In the genomic region with DNA sequence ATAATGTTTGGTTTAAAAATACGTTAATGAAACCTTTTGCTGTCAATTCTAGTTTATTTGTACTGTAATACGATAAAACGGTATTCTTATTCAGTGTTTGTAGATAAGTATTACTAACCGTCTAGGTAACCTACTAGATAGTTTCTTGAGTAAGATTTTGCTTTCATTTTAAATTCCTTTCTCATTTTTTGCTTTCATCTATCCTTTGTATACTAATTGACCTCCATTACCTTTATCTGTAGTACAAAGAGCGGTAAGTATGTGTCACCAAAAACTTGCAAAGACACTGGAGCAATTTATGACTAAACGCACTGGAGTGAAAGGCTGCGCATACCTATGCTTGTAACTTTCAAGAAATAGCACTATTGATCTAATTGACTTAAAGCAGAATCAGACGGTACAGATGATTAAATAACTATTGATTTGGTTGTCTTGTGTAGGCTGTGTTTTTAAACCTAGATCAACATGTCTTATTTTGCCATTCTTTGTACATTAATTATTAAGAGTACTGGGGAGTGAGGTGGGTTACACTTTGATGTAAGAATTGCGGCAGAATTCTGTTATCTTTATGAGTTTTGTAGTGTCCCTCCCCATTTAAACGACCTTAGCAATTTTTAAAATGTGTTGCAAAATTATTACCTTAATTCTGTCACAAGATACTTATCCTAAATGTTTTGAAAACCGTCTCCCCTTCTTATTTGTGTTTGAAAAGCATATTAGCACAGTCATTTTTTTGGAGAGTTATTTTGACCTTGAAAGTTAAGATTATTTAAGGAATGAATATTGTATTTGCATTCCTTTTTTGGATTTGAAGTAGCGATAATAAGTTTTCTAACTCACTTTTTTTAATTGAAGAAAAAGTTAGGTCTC, we compare ENCODE assay signal across 8 cellular contexts. TPM values are rescaled to one million over a fixed set of nuclear protein-coding genes. Genes with fewer than 3 reads are reported as not detected.
DNase-seq lines count a peak whose midpoint lies in the region; FAIRE-seq and TF ChIP-seq lines count a peak whose summit lies in the region.

No MANE protein-coding gene starts in this region.

- H2AFZ ChIP-seq in keratinocyte (ENCODE audit: control insufficient read depth, low read length), result no peak overlapping the region

- peaks cover 11% of the 10 kb centered on the region for H3K4me1 ChIP-seq in keratinocyte (ENCODE audit: control insufficient read depth, extremely low read depth, insufficient read depth, low read length)

- peaks cover 14% of the 10 kb centered on the region for H3K27me3 Mint-ChIP-seq in activated naive CD8-positive, alpha-beta T cell treated with anti-CD3 and anti-CD28 coated beads for 36 hours

- H3K27ac ChIP-seq in keratinocyte (ENCODE audit: control insufficient read depth, insufficient read depth, low read length), result peak overlapping the region; percentile 87

- H3K9me3 Mint-ChIP-seq in activated naive CD8-positive, alpha-beta T cell treated with anti-CD3 and anti-CD28 coated beads for 36 hours, result no peaks in the 10 kb centered on the region

- peaks cover 52% of the 10 kb centered on the region for H3K4me1 Mint-ChIP-seq in activated naive CD8-positive, alpha-beta T cell treated with anti-CD3 and anti-CD28 coated beads for 36 hours

- peak overlapping the region; percentile 98 for H3K4me3 Mint-ChIP-seq in activated naive CD8-positive, alpha-beta T cell treated with anti-CD3 and anti-CD28 coated beads for 36 hours

- peak overlapping the region; percentile 73 to 85 (median 75) for H3K4me3 ChIP-seq in keratinocyte (ENCODE audit: control insufficient read depth in 2 of 3, extremely low read depth in 1 of 3, insufficient read depth in 2 of 3, low read depth in 1 of 3, low read length in 3 of 3)

- peaks cover 3% of the 10 kb centered on the region for H4K20me1 ChIP-seq in keratinocyte (ENCODE audit: control insufficient read depth, extremely low read depth, insufficient read depth, low read length)

- peak; percentile 31 for DNase-seq in stimulated activated CD4-positive, alpha-beta T cell treated with anti-CD3 and anti-CD28 coated beads, Interleukin-1b, Interleukin-23, amount 100 ng/mL, for 48 hours
- DNase-seq in stimulated activated CD4-positive, alpha-beta T cell treated with anti-CD3 and anti-CD28 coated beads, Interleukin-12 subunit alpha, Interleukin-12 subunit beta, amount 100 ng/mL, for 4 hours, result no peak
- DNase-seq in activated naive CD8-positive, alpha-beta T cell treated with anti-CD3 and anti-CD28 coated beads for 36 hours, result peak; percentile 14
- no peak for DNase-seq in keratinocyte (ENCODE audit: low read depth, low spot score)
- DNase-seq in superior temporal gyrus (ENCODE audit: extremely low spot score), result peak; percentile 47
- DNase-seq in NCI-H526 treated with DMSO at 0.1 percent for 48 hours (lab: John Stamatoyannopoulos, UW), result no peak
- no peak for DNase-seq in NCI-H748 treated with DMSO at 0.1 percent for 48 hours (lab: John Stamatoyannopoulos, UW)
- DNase-seq in mucosa of gallbladder (ENCODE audit: low spot score), result no peak

- H3K27ac Mint-ChIP-seq in activated naive CD8-positive, alpha-beta T cell treated with anti-CD3 and anti-CD28 coated beads for 36 hours, result peak overlapping the region; percentile 94

- no peaks in the 10 kb centered on the region for H3K9me3 ChIP-seq in keratinocyte (ENCODE audit: control insufficient read depth, low read depth, low read length)

- no peaks in the 10 kb centered on the region for H3K9me1 ChIP-seq in keratinocyte (ENCODE audit: control insufficient read depth, extremely low read depth, insufficient read depth, low read length)

- H3K36me3 ChIP-seq in keratinocyte (ENCODE audit: control insufficient read depth in 2 of 2, extremely low read depth in 1 of 2, insufficient read depth in 2 of 2, low read length in 2 of 2), result peaks cover 0 to 3% of the 10 kb centered on the region in 2 experiments

- H3K79me2 ChIP-seq in keratinocyte (ENCODE audit: control insufficient read depth, insufficient read depth, low read length), result peaks cover 77% of the 10 kb centered on the region

- no peaks in the 10 kb centered on the region for H3K27me3 ChIP-seq in keratinocyte (ENCODE audit: control insufficient read depth, extremely low read depth, insufficient read depth, low read length)

- dilution Hi-C loops in keratinocyte (cut with MboI; ENCODE audit: extremely low pct_ligation_motif_present, low sequenced_read_pairs), result no loop called here

- peaks cover 6% of the 10 kb centered on the region for H3K36me3 Mint-ChIP-seq in activated naive CD8-positive, alpha-beta T cell treated with anti-CD3 and anti-CD28 coated beads for 36 hours

- H3K4me2 ChIP-seq in keratinocyte (ENCODE audit: control insufficient read depth, extremely low read depth, insufficient read depth, low read depth, low read length), result peak overlapping the region; percentile 77

- peak overlapping the region; percentile 95 for H3K9ac ChIP-seq in keratinocyte (ENCODE audit: control insufficient read depth, extremely low read depth, insufficient read depth, low read length)

- no peak for TF ChIP-seq CTCF in keratinocyte (optimal IDR thresholded peaks at IDR 0.05 in 1 of 3, IDR thresholded peaks at IDR 0.05 in 1 of 3, conservative IDR thresholded peaks at IDR 0.05 in 1 of 3; ENCODE audit: extremely low read depth in 1 of 3, insufficient read depth in 2 of 3, low read length in 3 of 3)

- FAIRE-seq in keratinocyte (lab: Jason Lieb, UNC), result peak; percentile 83

RNA-seq across cellular contexts. Expression of a gene that starts 1.9 kb away (rescaled TPM):
- total RNA-seq in activated naive CD8-positive, alpha-beta T cell treated with anti-CD3 and anti-CD28 coated beads for 36 hours, result 10 to 100 TPM; 49.7 to 50.3 TPM
- polyA plus RNA-seq in keratinocyte, result 24.4 to 43.1 TPM (median 32.8 TPM) in 3 replicates
- polyA plus RNA-seq in keratinocyte (2011; ENCODE audit: low read depth), result 164 TPM
- 22.3 and 48.7 TPM in 2 replicates for polyA plus RNA-seq in keratinocyte (2011; cell fraction: cytosol; rRNA removed)
- 43.8 and 56.0 TPM in 2 replicates for polyA plus RNA-seq in keratinocyte (2011; cell fraction: nucleus; rRNA removed)
- polyA plus RNA-seq in keratinocyte (2012; ENCODE audit: low replicate concordance), result 31.6 and 43.1 TPM in 2 replicates
- polyA minus RNA-seq in keratinocyte, result 5.9 to 112 TPM (median 57.8 TPM) in 3 replicates
- 58.7 TPM for polyA minus RNA-seq in keratinocyte (2011; cell fraction: cytosol; rRNA and poly(A)+ RNA removed)
- 48.2 and 107 TPM in 2 replicates for polyA minus RNA-seq in keratinocyte (2011; cell fraction: nucleus; rRNA and poly(A)+ RNA removed)
- 134 TPM for total RNA-seq in mucosa of gallbladder

Comparison
In these comparisons a context has a peak if more than half of its experiments do, and no peak if none do; other contexts are left out.
1. DNase-seq: peak in stimulated activated CD4-positive, alpha-beta T cell treated with anti-CD3 and anti-CD28 coated beads, Interleukin-1b, Interleukin-23, amount 100 ng/mL, for 48 hours (single experiment), activated naive CD8-positive, alpha-beta T cell treated with anti-CD3 and anti-CD28 coated beads for 36 hours (single experiment) and superior temporal gyrus (single experiment); none in stimulated activated CD4-positive, alpha-beta T cell treated with anti-CD3 and anti-CD28 coated beads, Interleukin-12 subunit alpha, Interleukin-12 subunit beta, amount 100 ng/mL, for 4 hours (single experiment), keratinocyte (single experiment), NCI-H526 treated with DMSO at 0.1 percent for 48 hours (single experiment), NCI-H748 treated with DMSO at 0.1 percent for 48 hours (single experiment) and mucosa of gallbladder (single experiment).